In genomic region chr13:45121421-45121820, GRCh38 we compare ENCODE assay signal across 8 cellular contexts. TPM values are rescaled to one million over a fixed set of nuclear protein-coding genes. Genes with fewer than 3 reads are reported as not detected.
DNase-seq lines count a peak whose midpoint lies in the region.

No MANE protein-coding gene starts in this region.

- H3K79me1 ChIP-seq in neuronal stem cell (ENCODE audit: low read depth, low read length) = peaks cover 6% of the 10 kb centered on the region

- H3K4ac ChIP-seq in neuronal stem cell (ENCODE audit: low read length) = no peak overlapping the region

- H3K23ac ChIP-seq in neuronal stem cell (ENCODE audit: low read depth, low read length, poor library complexity) = no peak overlapping the region

- H3K9me3 ChIP-seq in duodenal mucosa (ENCODE audit: control insufficient read depth in 1 of 2, low read length in 2 of 2) = no peaks in the 10 kb centered on the region
- H3K9me3 ChIP-seq in neuronal stem cell (replicated peaks in 1 of 2; ENCODE audit: control insufficient read depth in 2 of 2, insufficient read depth in 1 of 2, low read depth in 1 of 2, low read length in 2 of 2) = no peaks in the 10 kb centered on the region

- H3K4me3 ChIP-seq in duodenal mucosa (ENCODE audit: low read depth in 1 of 2, low read length in 2 of 2) (peak overlapping the region; percentile 89 to 93), neuronal stem cell (ENCODE audit: low read length in 2 of 2) (peak overlapping the region in 1 of 2 donors; percentile 78)

- H4K91ac ChIP-seq in neuronal stem cell (ENCODE audit: low read depth, low read length, poor library complexity) = no peak overlapping the region

- H3K18ac ChIP-seq in neuronal stem cell (ENCODE audit: low read length) = no peak overlapping the region

- WGBS in neuronal stem cell (ENCODE audit: extremely low coverage in 2 of 2, insufficient read length in 2 of 2, insufficient replicate concordance in 1 of 2), 2 donors = no CpG with 5 or more reads among the region's 6 CpGs

- no peak overlapping the region for H2BK5ac ChIP-seq in neuronal stem cell (ENCODE audit: low read length)

- peak; percentile 58 for DNase-seq in DMS 273 (lab: John Stamatoyannopoulos, UW; ENCODE audit: unreplicated experiment)
- peak; percentile 38 for DNase-seq in M059J (ENCODE audit: low read depth)
- no peak for DNase-seq in neuronal stem cell (ENCODE audit: low spot score)
- DNase-seq in activated CD4-positive, CD25-positive, alpha-beta regulatory T cell (lab: John Stamatoyannopoulos, UW) = no peak
- no peak for DNase-seq in inferior parietal cortex (ENCODE audit: extremely low spot score)
- DNase-seq in activated CD8-positive, alpha-beta memory T cell treated with anti-CD3 and anti-CD28 coated beads, Interleukin-2, amount 50 U/mL, for 48 hours = no peak
- no peak for DNase-seq in mesenteric fat pad (ENCODE audit: low spot score)

- peak overlapping the region; percentile 79 for H3K4me2 ChIP-seq in neuronal stem cell (ENCODE audit: insufficient read depth, low read length, poor library complexity, severe bottlenecking)

- peaks cover 15 to 19% of the 10 kb centered on the region in 2 donors for H3K4me1 ChIP-seq in duodenal mucosa (ENCODE audit: control insufficient read depth in 1 of 2, insufficient read depth in 2 of 2, low read length in 2 of 2)
- peaks cover 5 to 11% of the 10 kb centered on the region in 2 donors for H3K4me1 ChIP-seq in neuronal stem cell (ENCODE audit: control insufficient read depth in 2 of 2, insufficient read depth in 1 of 2, low read depth in 1 of 2, low read length in 2 of 2)

- peak overlapping the region; percentile 64 to 80 for H3K9ac ChIP-seq in duodenal mucosa (ENCODE audit: low read depth in 1 of 2, low read length in 2 of 2)
- no peak overlapping the region for H3K9ac ChIP-seq in neuronal stem cell (ENCODE audit: low read depth, low read length, poor library complexity)

- H2AK5ac ChIP-seq in neuronal stem cell (ENCODE audit: low read depth, low read length) = no peak overlapping the region

- H2AFZ ChIP-seq in neuronal stem cell (ENCODE audit: low read length) = no peak overlapping the region

- no peaks in the 10 kb centered on the region for H3K27me3 ChIP-seq in duodenal mucosa (ENCODE audit: control insufficient read depth in 1 of 2, insufficient read depth in 2 of 2, low read length in 2 of 2)
- no peaks in the 10 kb centered on the region for H3K27me3 ChIP-seq in neuronal stem cell (ENCODE audit: control insufficient read depth in 3 of 3, insufficient read depth in 3 of 3, low read depth in 1 of 3, low read length in 3 of 3)

- H2BK120ac ChIP-seq in neuronal stem cell (ENCODE audit: low read depth, low read length) = no peak overlapping the region

- H3K27ac ChIP-seq in duodenal mucosa (ENCODE audit: low read depth, low read length) = no peak overlapping the region
- no peak overlapping the region for H3K27ac ChIP-seq in neuronal stem cell (replicated peaks; ENCODE audit: low read length)

- H3K36me3 ChIP-seq in duodenal mucosa (ENCODE audit: control insufficient read depth in 1 of 2, insufficient read depth in 2 of 2, low read length in 2 of 2) (no peaks in the 10 kb centered on the region), neuronal stem cell (replicated peaks in 1 of 2; ENCODE audit: control insufficient read depth in 2 of 2, insufficient read depth in 2 of 2, low read length in 2 of 2) (peaks cover 5 to 9% of the 10 kb centered on the region in 2 donors)

- no peak overlapping the region for H2BK12ac ChIP-seq in neuronal stem cell (ENCODE audit: low read length)

- no peak overlapping the region for H3K14ac ChIP-seq in neuronal stem cell (ENCODE audit: low read length)

- no peak overlapping the region for H4K8ac ChIP-seq in neuronal stem cell (ENCODE audit: low read depth, low read length)

- H2BK15ac ChIP-seq in neuronal stem cell (ENCODE audit: low read length) = no peak overlapping the region

RNA-seq across cellular contexts. Expression of gene GTF2F2, which starts 1.1 kb away (rescaled TPM):
- total RNA-seq in M059J (2014; rRNA removed; shearing (Covaris generic)) = 31.4 and 49.6 TPM in 2 replicates
- polyA plus RNA-seq in neuronal stem cell (2013, experiment 1 of 2) = 46.9 TPM
- 50.0 TPM for polyA plus RNA-seq in neuronal stem cell (2013, experiment 2 of 2)
- 14.8 TPM for total RNA-seq in mesenteric fat pad

Comparison
In these comparisons a context has a peak if more than half of its experiments do, and no peak if none do; other contexts are left out.
1. DNase-seq: peak in DMS 273 (single experiment) and M059J (single experiment); none in neuronal stem cell (single experiment), activated CD4-positive, CD25-positive, alpha-beta regulatory T cell (0 of 4), inferior parietal cortex (single experiment), activated CD8-positive, alpha-beta memory T cell treated with anti-CD3 and anti-CD28 coated beads, Interleukin-2, amount 50 U/mL, for 48 hours (single experiment) and mesenteric fat pad (single experiment).